ENCODE assay signal across 1 cellular context in genomic region chr10:106500585-106501525, GRCh38.
TF ChIP-seq lines count a peak whose summit lies in the region.

No MANE protein-coding gene starts in this region.

TF ChIP-seq in WTC11, 78 proteins besides CTCF, POLR2A, EP300 and RAD21 (continued from another document):
- TF ChIP-seq NFYB (CRISPR knock-in tag; conservative IDR thresholded peaks at IDR 0.05; ENCODE audit: low read depth) (no peak), CBFB (CRISPR knock-in tag; IDR thresholded peaks at IDR 0.05; ENCODE audit: low read depth) (no peak), GTF2I (CRISPR knock-in tag; conservative IDR thresholded peaks at IDR 0.05) (no peak), RORB (CRISPR knock-in tag; IDR thresholded peaks at IDR 0.05) (no peak)
- TF ChIP-seq, protein P1, sequence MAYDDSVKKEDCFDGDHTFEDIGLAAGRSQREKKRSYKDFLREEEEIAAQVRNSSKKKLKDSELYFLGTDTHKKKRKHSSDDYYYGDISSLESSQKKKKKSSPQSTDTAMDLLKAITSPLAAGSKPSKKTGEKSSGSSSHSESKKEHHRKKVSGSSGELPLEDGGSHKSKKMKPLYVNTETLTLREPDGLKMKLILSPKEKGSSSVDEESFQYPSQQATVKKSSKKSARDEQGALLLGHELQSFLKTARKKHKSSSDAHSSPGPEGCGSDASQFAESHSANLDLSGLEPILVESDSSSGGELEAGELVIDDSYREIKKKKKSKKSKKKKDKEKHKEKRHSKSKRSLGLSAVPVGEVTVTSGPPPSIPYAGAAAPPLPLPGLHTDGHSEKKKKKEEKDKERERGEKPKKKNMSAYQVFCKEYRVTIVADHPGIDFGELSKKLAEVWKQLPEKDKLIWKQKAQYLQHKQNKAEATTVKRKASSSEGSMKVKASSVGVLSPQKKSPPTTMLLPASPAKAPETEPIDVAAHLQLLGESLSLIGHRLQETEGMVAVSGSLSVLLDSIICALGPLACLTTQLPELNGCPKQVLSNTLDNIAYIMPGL (CRISPR knock-in tag; IDR thresholded peaks at IDR 0.05), result no peak
- TF ChIP-seq, protein P2, sequence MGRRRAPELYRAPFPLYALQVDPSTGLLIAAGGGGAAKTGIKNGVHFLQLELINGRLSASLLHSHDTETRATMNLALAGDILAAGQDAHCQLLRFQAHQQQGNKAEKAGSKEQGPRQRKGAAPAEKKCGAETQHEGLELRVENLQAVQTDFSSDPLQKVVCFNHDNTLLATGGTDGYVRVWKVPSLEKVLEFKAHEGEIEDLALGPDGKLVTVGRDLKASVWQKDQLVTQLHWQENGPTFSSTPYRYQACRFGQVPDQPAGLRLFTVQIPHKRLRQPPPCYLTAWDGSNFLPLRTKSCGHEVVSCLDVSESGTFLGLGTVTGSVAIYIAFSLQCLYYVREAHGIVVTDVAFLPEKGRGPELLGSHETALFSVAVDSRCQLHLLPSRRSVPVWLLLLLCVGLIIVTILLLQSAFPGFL (CRISPR knock-in tag; IDR thresholded peaks at IDR 0.05; ENCODE audit: borderline replicate concordance), result no peak
- TF ChIP-seq, protein P3, sequence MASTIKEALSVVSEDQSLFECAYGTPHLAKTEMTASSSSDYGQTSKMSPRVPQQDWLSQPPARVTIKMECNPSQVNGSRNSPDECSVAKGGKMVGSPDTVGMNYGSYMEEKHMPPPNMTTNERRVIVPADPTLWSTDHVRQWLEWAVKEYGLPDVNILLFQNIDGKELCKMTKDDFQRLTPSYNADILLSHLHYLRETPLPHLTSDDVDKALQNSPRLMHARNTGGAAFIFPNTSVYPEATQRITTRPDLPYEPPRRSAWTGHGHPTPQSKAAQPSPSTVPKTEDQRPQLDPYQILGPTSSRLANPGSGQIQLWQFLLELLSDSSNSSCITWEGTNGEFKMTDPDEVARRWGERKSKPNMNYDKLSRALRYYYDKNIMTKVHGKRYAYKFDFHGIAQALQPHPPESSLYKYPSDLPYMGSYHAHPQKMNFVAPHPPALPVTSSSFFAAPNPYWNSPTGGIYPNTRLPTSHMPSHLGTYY (CRISPR knock-in tag; IDR thresholded peaks at IDR 0.05), result no peak
- TF ChIP-seq, protein P4, sequence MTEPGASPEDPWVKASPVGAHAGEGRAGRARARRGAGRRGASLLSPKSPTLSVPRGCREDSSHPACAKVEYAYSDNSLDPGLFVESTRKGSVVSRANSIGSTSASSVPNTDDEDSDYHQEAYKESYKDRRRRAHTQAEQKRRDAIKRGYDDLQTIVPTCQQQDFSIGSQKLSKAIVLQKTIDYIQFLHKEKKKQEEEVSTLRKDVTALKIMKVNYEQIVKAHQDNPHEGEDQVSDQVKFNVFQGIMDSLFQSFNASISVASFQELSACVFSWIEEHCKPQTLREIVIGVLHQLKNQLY (CRISPR knock-in tag; IDR thresholded peaks at IDR 0.05), result no peak
TF ChIP-seq in WTC11: peak in this region for 0.
